ENCODE assay signal across 21 cellular contexts in the genomic region with DNA sequence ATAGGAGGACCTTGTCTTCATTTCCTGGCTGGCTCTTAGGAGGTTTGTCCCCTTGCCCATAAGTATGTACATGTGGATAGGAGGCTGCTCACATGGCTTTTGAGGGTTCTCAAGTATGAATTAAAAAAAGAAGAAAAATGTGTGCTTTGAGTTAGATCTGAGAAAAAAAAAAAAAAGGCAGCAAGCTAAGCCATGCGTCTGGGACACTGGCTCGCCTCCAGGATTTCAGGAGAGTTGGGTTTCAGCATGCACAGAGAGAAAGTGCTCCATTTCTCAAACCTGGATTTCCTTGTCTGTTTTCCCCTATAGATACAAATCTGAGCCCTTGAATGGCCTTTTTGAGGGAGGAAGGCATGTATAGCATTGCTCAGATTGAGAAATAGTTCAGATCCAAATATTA. TPM values are rescaled to one million over a fixed set of nuclear protein-coding genes. Genes with fewer than 3 reads are reported as not detected.
DNase-seq lines count a peak whose midpoint lies in the region; ATAC-seq and TF ChIP-seq lines count a peak whose summit lies in the region.
"Had no signal": no experiment of that assay in that cellular context is flagged by ENCODE, and none has a peak within 500 bp of the region (broad histone marks: within the 10 kb centered on the region; RNA-seq: fewer than 3 reads in every experiment).

No MANE protein-coding gene starts in this region.

- H3K36me3 Mint-ChIP-seq in osteocyte (ENCODE audit: unreplicated experiment), result no peaks in the 10 kb centered on the region
- no peaks in the 10 kb centered on the region for H3K36me3 Mint-ChIP-seq in activated CD8-positive, alpha-beta T cell treated with anti-CD3 and anti-CD28 coated beads for 36 hours (ENCODE audit: low read depth)
- H3K36me3 Mint-ChIP-seq: CD8-positive, alpha-beta T cell had no signal

- POLR2A ChIA-PET in activated CD8-positive, alpha-beta T cell treated with anti-CD3 and anti-CD28 coated beads for 36 hours (lab: Charles Lee), result no interaction called here

- intact Hi-C loops in activated CD8-positive, alpha-beta T cell treated with anti-CD3 and anti-CD28 coated beads for 36 hours (cut with micrococcal nuclease), result no loop called here

- ATAC-seq in activated CD8-positive, alpha-beta T cell treated with anti-CD3 and anti-CD28 coated beads for 36 hours, result no peak
- ATAC-seq: activated CD4-positive, alpha-beta T cell treated with anti-CD3 and anti-CD28 coated beads for 36 hours; activated naive CD4-positive, alpha-beta T cell treated with anti-CD3 and anti-CD28 coated beads, Interleukin-2, amount 50 U/mL, for 72 hours; CD8-positive, alpha-beta T cell; GM12878; T-helper 17 cell had no signal

- H3K27ac Mint-ChIP-seq in osteocyte (ENCODE audit: unreplicated experiment), result peak overlapping the region; percentile 39
- H3K27ac Mint-ChIP-seq in activated CD8-positive, alpha-beta T cell treated with anti-CD3 and anti-CD28 coated beads for 36 hours, result no peak overlapping the region
- H3K27ac Mint-ChIP-seq: activated CD4-positive, alpha-beta T cell treated with anti-CD3 and anti-CD28 coated beads for 36 hours; activated naive CD4-positive, alpha-beta T cell treated with anti-CD3 and anti-CD28 coated beads, Interleukin-2, amount 50 U/mL, for 72 hours; CD8-positive, alpha-beta T cell; T-helper 17 cell had no signal

- DNase-seq in DMS79 (lab: John Stamatoyannopoulos, UW) (peak; percentile 40), NCI-H2107 treated with DMSO at 0.1 percent for 48 hours (lab: John Stamatoyannopoulos, UW; ENCODE audit: unreplicated experiment) (peak; percentile 34), fibroblast of peridontal ligament (ENCODE audit: extremely low read depth) (peak; percentile 51), osteocyte (ENCODE audit: extremely low spot score, unreplicated experiment) (no peak), NCI-H2029 (lab: John Stamatoyannopoulos, UW) (no peak), NCI-H1417 (lab: John Stamatoyannopoulos, UW) (no peak)
- DNase-seq in activated CD8-positive, alpha-beta T cell treated with anti-CD3 and anti-CD28 coated beads for 36 hours, result no peak
- DNase-seq: activated CD4-positive, alpha-beta T cell treated with anti-CD3 and anti-CD28 coated beads for 36 hours; CD8-positive, alpha-beta T cell; cerebellar nuclear complex; DMS53; NCI-H1930; NCI-H524; nucleus accumbens; stomach; T-helper 17 cell; upper lobe of left lung had no signal

- no peak for TF ChIP-seq CTCF in osteocyte (IDR thresholded peaks at IDR 0.05)
- TF ChIP-seq CTCF in activated CD8-positive, alpha-beta T cell treated with anti-CD3 and anti-CD28 coated beads for 36 hours (IDR thresholded peaks at IDR 0.05), result no peak

- no peaks in the 10 kb centered on the region for H3K9me3 Mint-ChIP-seq in osteocyte (ENCODE audit: unreplicated experiment)
- H3K9me3 Mint-ChIP-seq in activated CD8-positive, alpha-beta T cell treated with anti-CD3 and anti-CD28 coated beads for 36 hours, result peaks cover 3% of the 10 kb centered on the region
- H3K9me3 Mint-ChIP-seq: CD8-positive, alpha-beta T cell had no signal

- CTCF ChIA-PET in activated CD8-positive, alpha-beta T cell treated with anti-CD3 and anti-CD28 coated beads for 36 hours (lab: Charles Lee), result interaction anchor here (0.9 kb wide), 1 partner anchor 113 kb away, joined by 3 read pairs; no protein-coding TSS in a partner anchor

- no peaks in the 10 kb centered on the region for H3K27me3 Mint-ChIP-seq in osteocyte (ENCODE audit: unreplicated experiment)
- H3K27me3 Mint-ChIP-seq in activated CD8-positive, alpha-beta T cell treated with anti-CD3 and anti-CD28 coated beads for 36 hours, result peaks cover 34% of the 10 kb centered on the region

- H3K4me3 Mint-ChIP-seq in osteocyte (ENCODE audit: unreplicated experiment), result no peak overlapping the region
- H3K4me3 Mint-ChIP-seq in activated CD8-positive, alpha-beta T cell treated with anti-CD3 and anti-CD28 coated beads for 36 hours, result no peak overlapping the region
- H3K4me3 Mint-ChIP-seq: activated CD4-positive, alpha-beta T cell treated with anti-CD3 and anti-CD28 coated beads for 36 hours; CD8-positive, alpha-beta T cell; T-helper 17 cell had no signal

- H3K4me1 Mint-ChIP-seq in osteocyte (ENCODE audit: unreplicated experiment), result peaks cover 21% of the 10 kb centered on the region
- H3K4me1 Mint-ChIP-seq in activated CD8-positive, alpha-beta T cell treated with anti-CD3 and anti-CD28 coated beads for 36 hours (ENCODE audit: low read depth), result peaks cover 5% of the 10 kb centered on the region

RNA-seq across cellular contexts. Expression of a gene that starts 3.0 kb away (rescaled TPM):
- total RNA-seq in osteocyte, result not detected in 2 replicates
- total RNA-seq in activated CD8-positive, alpha-beta T cell treated with anti-CD3 and anti-CD28 coated beads for 36 hours, result not detected
- total RNA-seq: activated CD4-positive, alpha-beta T cell treated with anti-CD3 and anti-CD28 coated beads for 36 hours; activated CD8-positive, alpha-beta memory T cell treated with anti-CD3 and anti-CD28 coated beads for 36 hours; activated naive CD4-positive, alpha-beta T cell treated with anti-CD3 and anti-CD28 coated beads, Interleukin-2, amount 50 U/mL, for 72 hours; CD8-positive, alpha-beta T cell; HT-29 had no signal

Comparison
In these comparisons a context has a peak if more than half of its experiments do, and no peak if none do; other contexts are left out.
1. DNase-seq: peak in DMS79 (single experiment), NCI-H2107 treated with DMSO at 0.1 percent for 48 hours (single experiment) and fibroblast of peridontal ligament (single experiment); none in osteocyte (single experiment), NCI-H2029 (single experiment), NCI-H1417 (0 of 3) and activated CD8-positive, alpha-beta T cell treated with anti-CD3 and anti-CD28 coated beads for 36 hours (single experiment).